In genomic region chr12:124338876-124339603, GRCh38 we compare ENCODE assay signal across 27 cellular contexts. TPM values are rescaled to one million over a fixed set of nuclear protein-coding genes. Genes with fewer than 3 reads are reported as not detected.
"Had no signal": no experiment of that assay in that cellular context is flagged by ENCODE, and none has a peak within 500 bp of the region (broad histone marks: within the 10 kb centered on the region; RNA-seq: fewer than 3 reads in every experiment).

No MANE protein-coding gene starts in this region.

- H3K4me2 ChIP-seq: smooth muscle cell had no signal

- DNase-seq: hypothalamus; immature natural killer cell; kidney; left ventricle myocardium inferior; midbrain; mucosa of descending colon; naive thymus-derived CD4-positive, alpha-beta T cell; ovary; right lobe of liver; stimulated activated CD4-positive, alpha-beta T cell treated with anti-CD3 and anti-CD28 coated beads, Interleukin-1b, Interleukin-23, amount 100 ng/mL, for 48 hours; stimulated activated CD4-positive, alpha-beta T cell treated with anti-CD3 and anti-CD28 coated beads, Interleukin-2, amount 100 ng/mL, for 48 hours; stimulated activated CD4-positive, alpha-beta T cell treated with anti-CD3 and anti-CD28 coated beads, Interleukin-4, amount 100 ng/mL, for 4 hours; stimulated activated CD8-positive, alpha-beta memory T cell treated with anti-CD3 and anti-CD28 coated beads, Interleukin-4, amount 100 ng/mL, for 48 hours; stimulated activated naive B cell treated with anti-CD40 and anti-IgM and Interleukin-4, amounts not matched to agents 10 μg/mL and 1 μg/mL and 100 μg/mL, for 72 hours; stimulated activated naive CD8-positive, alpha-beta T cell treated with anti-CD3 and anti-CD28 coated beads, Interleukin-15, Interleukin-2, amounts not matched to agents 100 U/mL and 50 U/mL, for 24 hours; stomach; testis; thyroid gland; transverse colon had no signal

- H3K27ac ChIP-seq: left ventricle myocardium inferior, ovary, right atrium auricular region, right lobe of liver, stomach, testis, thyroid gland, transverse colon, upper lobe of left lung had no signal

- H3K36me3 ChIP-seq: ovary had no signal

- ATAC-seq: mucosa of descending colon; naive thymus-derived CD4-positive, alpha-beta T cell; natural killer cell treated with Interleukin-12 subunit alpha and Interleukin-12 subunit beta and Interleukin-15 and Interleukin-18, amount 100 ng/mL, for 72 hours; right lobe of liver; stimulated activated naive B cell treated with anti-CD40 and anti-IgM and Interleukin-4, amounts not matched to agents 10 μg/mL and 1 μg/mL and 100 μg/mL, for 72 hours; stimulated activated naive CD8-positive, alpha-beta T cell treated with anti-CD3 and anti-CD28 coated beads, Interleukin-15, Interleukin-2, amounts not matched to agents 100 U/mL and 50 U/mL, for 24 hours had no signal

- H3K9me3 Mint-ChIP-seq: immature natural killer cell; natural killer cell treated with Interleukin-12 subunit alpha and Interleukin-12 subunit beta and Interleukin-15 and Interleukin-18, amount 100 ng/mL, for 72 hours; stimulated activated naive B cell treated with anti-CD40 and anti-IgM and Interleukin-4, amounts not matched to agents 10 μg/mL and 1 μg/mL and 100 μg/mL, for 72 hours had no signal

- H3K9me3 ChIP-seq: left ventricle myocardium inferior, mucosa of descending colon, ovary, right atrium auricular region, right lobe of liver, stomach, testis, thyroid gland, transverse colon, upper lobe of left lung had no signal

- H3K4me3 Mint-ChIP-seq: immature natural killer cell; naive thymus-derived CD4-positive, alpha-beta T cell; natural killer cell treated with Interleukin-12 subunit alpha and Interleukin-12 subunit beta and Interleukin-15 and Interleukin-18, amount 100 ng/mL, for 72 hours; stimulated activated naive B cell treated with anti-CD40 and anti-IgM and Interleukin-4, amounts not matched to agents 10 μg/mL and 1 μg/mL and 100 μg/mL, for 72 hours had no signal

- H3K4me3 ChIP-seq: left ventricle myocardium inferior, lung, mucosa of descending colon, ovary, right atrium auricular region, right lobe of liver, smooth muscle cell, stomach, testis, thyroid gland, transverse colon, upper lobe of left lung had no signal

- H3K27ac Mint-ChIP-seq: natural killer cell treated with Interleukin-12 subunit alpha and Interleukin-12 subunit beta and Interleukin-15 and Interleukin-18, amount 100 ng/mL, for 72 hours; progenitor cell of endocrine pancreas; stimulated activated naive B cell treated with anti-CD40 and anti-IgM and Interleukin-4, amounts not matched to agents 10 μg/mL and 1 μg/mL and 100 μg/mL, for 72 hours had no signal

- H3K4me1 ChIP-seq: left ventricle myocardium inferior, right atrium auricular region, right lobe of liver, stomach, testis, thyroid gland, transverse colon, upper lobe of left lung had no signal

- H3K27me3 ChIP-seq: ovary, right atrium auricular region, right lobe of liver, stomach, testis, thyroid gland, transverse colon, upper lobe of left lung had no signal

- FAIRE-seq: islet of Langerhans, kidney had no signal

RNA-seq across cellular contexts. Expression of gene RFLNA, which starts 44.1 kb away (rescaled TPM):
- total RNA-seq: mesenteric fat pad; naive thymus-derived CD4-positive, alpha-beta T cell; natural killer cell treated with Interleukin-12 subunit alpha and Interleukin-12 subunit beta and Interleukin-15 and Interleukin-18, amount 100 ng/mL, for 72 hours had no signal
- polyA plus RNA-seq: immature natural killer cell had no signal
